In the genomic region with DNA sequence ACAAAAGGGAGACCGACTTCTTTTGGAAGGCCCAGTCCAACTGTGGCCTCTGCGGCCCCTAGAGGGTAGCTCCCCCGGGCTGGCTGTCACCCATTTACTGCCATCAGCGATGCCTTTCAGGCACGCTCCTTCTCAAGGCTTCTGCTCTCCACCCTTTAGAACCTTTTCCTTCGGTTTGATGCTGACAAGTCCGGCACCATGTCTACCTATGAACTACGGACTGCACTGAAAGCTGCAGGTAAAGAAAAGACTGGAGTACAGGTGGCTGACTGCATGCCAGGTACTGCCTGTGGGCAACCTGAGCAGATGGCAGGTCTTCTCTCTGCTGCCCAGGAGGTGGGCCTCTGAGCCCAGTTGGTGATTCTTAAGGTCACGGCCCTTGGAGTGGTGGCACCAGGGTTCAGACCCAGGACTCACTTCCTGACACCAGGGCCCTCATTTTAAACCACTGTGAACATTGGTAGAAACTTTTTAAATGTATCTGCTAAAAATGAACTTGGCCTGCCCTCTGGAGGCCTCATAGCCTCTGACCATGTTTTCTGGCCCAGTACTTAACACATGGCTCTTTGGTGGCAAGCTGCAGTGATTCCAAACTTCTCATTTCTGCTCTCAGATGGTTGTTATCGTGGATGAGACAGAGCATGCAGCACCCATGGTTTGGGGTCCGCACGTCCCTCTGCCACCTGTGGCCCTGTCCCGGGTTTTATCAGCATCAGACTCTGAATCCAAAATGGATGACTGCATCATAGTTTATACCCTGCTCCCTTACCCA, we compare ENCODE assay signal across 14 cellular contexts. TPM values are rescaled to one million over a fixed set of nuclear protein-coding genes. Genes with fewer than 3 reads are reported as not detected.
DNase-seq lines count a peak whose midpoint lies in the region; ATAC-seq, FAIRE-seq and TF ChIP-seq lines count a peak whose summit lies in the region.
"Had no signal": no experiment of that assay in that cellular context is flagged by ENCODE, and none has a peak within 500 bp of the region (broad histone marks: within the 10 kb centered on the region; RNA-seq: fewer than 3 reads in every experiment).

No MANE protein-coding gene starts in this region.

- no peaks in the 10 kb centered on the region for H3K36me3 ChIP-seq in K562 (ENCODE audit: control insufficient read depth, insufficient read depth, low read length)
- no peaks in the 10 kb centered on the region for H3K36me3 ChIP-seq in right lobe of liver
- no peaks in the 10 kb centered on the region for H3K36me3 ChIP-seq in psoas muscle (ENCODE audit: insufficient read depth in 1 of 2, low read depth in 1 of 2)

- TF ChIP-seq POLR2A in K562 (conservative IDR thresholded peaks at IDR 0.05) = no peak
- no peak for TF ChIP-seq POLR2A in right lobe of liver (IDR thresholded peaks at IDR 0.05)

- CTCF ChIA-PET in K562 (lab: Yijun Ruan, JAX; ENCODE audit: low intra/inter-chr PET ratio) = no interaction called here

- peak; percentile 9 to 67; a peak in 2 of 4 replicates for TF ChIP-seq RAD21 in K562 (CRISPR knock-in tag; conservative IDR thresholded peaks at IDR 0.05 in 1 of 2, IDR thresholded peaks at IDR 0.05 in 1 of 2)

- H2AFZ ChIP-seq in K562 (ENCODE audit: low read depth, low read length) = no peak overlapping the region

- no peaks in the 10 kb centered on the region for H3K4me1 Mint-ChIP-seq in activated CD4-positive, alpha-beta T cell treated with anti-CD3 and anti-CD28 coated beads, Interleukin-2, amount 10 ng/mL, durations not matched to agents 24 days and 14 days
- H3K4me1 Mint-ChIP-seq: activated CD8-positive, alpha-beta memory T cell treated with anti-CD3 and anti-CD28 coated beads, Interleukin-2, amount 10 ng/mL, durations not matched to agents 7 days and 5 days had no signal

- H3K4me3 Mint-ChIP-seq in activated CD4-positive, alpha-beta T cell treated with anti-CD3 and anti-CD28 coated beads, Interleukin-2, amount 10 ng/mL, durations not matched to agents 24 days and 14 days = no peak overlapping the region
- H3K4me3 Mint-ChIP-seq: activated CD8-positive, alpha-beta memory T cell treated with anti-CD3 and anti-CD28 coated beads, Interleukin-2, amount 10 ng/mL, durations not matched to agents 7 days and 5 days; nephron had no signal

- WGBS in K562 (ENCODE audit: insufficient coverage, low coverage, missing lambda C conversion rate) = under 1% methylated on average over 13 of the region's 13 CpGs
- WGBS in right lobe of liver (ENCODE audit: insufficient coverage, low coverage, low lambda C conversion rate, missing lambda C conversion rate) = 83% methylated on average over 9 of the region's 13 CpGs
- WGBS in psoas muscle, 3 donors = 88 to 95% (median 94%) methylated on average over 13 of the region's 13 CpGs

- no peak overlapping the region for H3K27ac ChIP-seq in K562 (ENCODE audit: extremely low read depth, low read depth, low read length)
- H3K27ac ChIP-seq in right lobe of liver = no peak overlapping the region
- H3K27ac ChIP-seq in psoas muscle = no peak overlapping the region

- H3K4me3 ChIP-seq in HFF-Myc (replicated peaks; ENCODE audit: low read depth, low read length) (no peak overlapping the region), K562 (no peak overlapping the region), right lobe of liver (no peak overlapping the region), psoas muscle (no peak overlapping the region)

- H3K79me2 ChIP-seq in K562 (ENCODE audit: control insufficient read depth, insufficient read depth, low read length) = no peaks in the 10 kb centered on the region

- H3K9me3 ChIP-seq in K562 (replicated peaks; ENCODE audit: control insufficient read depth, insufficient read depth, low read depth, low read length) (no peaks in the 10 kb centered on the region), right lobe of liver (no peaks in the 10 kb centered on the region), psoas muscle (no peaks in the 10 kb centered on the region)

- H3K27me3 Mint-ChIP-seq in activated CD4-positive, alpha-beta T cell treated with anti-CD3 and anti-CD28 coated beads, Interleukin-2, amount 10 ng/mL, durations not matched to agents 24 days and 14 days = peaks cover 5% of the 10 kb centered on the region

- TF ChIP-seq EP300 in K562 (IDR thresholded peaks at IDR 0.05; ENCODE audit: low read length) = no peak

- H3K27me3 ChIP-seq in K562 (ENCODE audit: control insufficient read depth in 2 of 2, insufficient read depth in 2 of 2, low read length in 2 of 2) (peaks cover 46 to 69% of the 10 kb centered on the region in 2 experiments), right lobe of liver (no peaks in the 10 kb centered on the region), psoas muscle (ENCODE audit: insufficient read depth in 3 of 3, low read length in 2 of 3) (no peaks in the 10 kb centered on the region)

- TF ChIP-seq CTCF in D721Med (IDR thresholded peaks at IDR 0.05; ENCODE audit: insufficient read depth, missing control alignments) (peak; percentile 16), HFF-Myc (IDR thresholded peaks at IDR 0.05; ENCODE audit: low read depth, low read length, missing control alignments) (peak; percentile 6), K562 (IDR thresholded peaks at IDR 0.05 in 2 of 3, conservative IDR thresholded peaks at IDR 0.05 in 1 of 3; ENCODE audit: insufficient read depth in 2 of 3, low read depth in 1 of 3, low read length in 3 of 3) (peak; percentile 39 to 54 (median 42); a peak in 4 of 6 replicates), right lobe of liver (IDR thresholded peaks at IDR 0.05) (peak in 3 of 4 donors; percentile 10 to 25 (median 17)), psoas muscle (IDR thresholded peaks at IDR 0.05) (no peak)

- H3K4me1 ChIP-seq in K562 (replicated peaks in 1 of 2; ENCODE audit: control insufficient read depth in 2 of 2, insufficient read depth in 2 of 2, low read length in 2 of 2) (no peaks in the 10 kb centered on the region), right lobe of liver (no peaks in the 10 kb centered on the region), psoas muscle (no peaks in the 10 kb centered on the region)

- ATAC-seq in K562 (peak; percentile 41; the same call in 2 of the 3 replicates), right lobe of liver (peak in 3 of 4 donors; percentile 37 to 51 (median 46)), HG02759 (IDR thresholded peaks at IDR 0.05; ENCODE audit: unreplicated experiment) (no peak), psoas muscle (no peak)
- ATAC-seq: activated CD8-positive, alpha-beta memory T cell treated with anti-CD3 and anti-CD28 coated beads, Interleukin-2, amount 10 ng/mL, durations not matched to agents 7 days and 5 days had no signal

- POLR2A ChIA-PET in K562 (lab: Yijun Ruan, JAX) = interaction anchor here (0.7 kb wide), 1 partner anchor 8 kb away, joined by 3 read pairs; no protein-coding TSS in a partner anchor

- H3K27ac Mint-ChIP-seq in activated CD4-positive, alpha-beta T cell treated with anti-CD3 and anti-CD28 coated beads, Interleukin-2, amount 10 ng/mL, durations not matched to agents 24 days and 14 days = no peak overlapping the region
- H3K27ac Mint-ChIP-seq: activated CD8-positive, alpha-beta memory T cell treated with anti-CD3 and anti-CD28 coated beads, Interleukin-2, amount 10 ng/mL, durations not matched to agents 7 days and 5 days had no signal

- intact Hi-C loops in K562 (cut with micrococcal nuclease) (loop anchor here (10.0 kb wide), 1 partner anchor 222 kb away; no protein-coding TSS in a partner anchor), right lobe of liver (cut with DNase I) (no loop called here), psoas muscle (cut with DNase I) (no loop called here)
- intact Hi-C loops in activated CD4-positive, alpha-beta T cell treated with anti-CD3 and anti-CD28 coated beads, Interleukin-2, amount 10 ng/mL, durations not matched to agents 24 days and 14 days (cut with micrococcal nuclease) = no loop called here

- in situ Hi-C loops in K562 (cut with MboI) = no loop called here

- H3K4me2 ChIP-seq in K562 (ENCODE audit: insufficient read depth, low read length) = no peak overlapping the region

- DNase-seq in D721Med (ENCODE audit: insufficient read length, low spot score) (no peak), HFF-Myc (ENCODE audit: extremely low read depth, low read depth) (no peak), K562 (ENCODE audit: extremely low read depth in 1 of 4, low spot score in 3 of 4) (peak in 1 of 4 experiments; percentile 17), right lobe of liver (no peak), psoas muscle (no peak)
- DNase-seq in activated CD4-positive, alpha-beta T cell treated with anti-CD3 and anti-CD28 coated beads, Interleukin-2, amount 10 ng/mL, durations not matched to agents 24 days and 14 days = no peak
- DNase-seq: activated CD8-positive, alpha-beta memory T cell treated with anti-CD3 and anti-CD28 coated beads, Interleukin-2, amount 10 ng/mL, durations not matched to agents 7 days and 5 days; DMS153; NCI-H187 had no signal

- H3K9me3 Mint-ChIP-seq in activated CD4-positive, alpha-beta T cell treated with anti-CD3 and anti-CD28 coated beads, Interleukin-2, amount 10 ng/mL, durations not matched to agents 24 days and 14 days = no peaks in the 10 kb centered on the region
- H3K9me3 Mint-ChIP-seq: nephron had no signal

- H3K9ac ChIP-seq in K562 (ENCODE audit: insufficient read depth in 1 of 2, low read depth in 2 of 2, low read length in 2 of 2) = no peak overlapping the region

- BruUV-seq in K562 (replicated peaks; lab: Mats Ljungman, UMichigan) = no TSS peak

- H3K9me1 ChIP-seq in K562 (ENCODE audit: control insufficient read depth, insufficient read depth, low read length) = no peaks in the 10 kb centered on the region

- H4K20me1 ChIP-seq in K562 (replicated peaks; ENCODE audit: control insufficient read depth, insufficient read depth, low read length) = no peaks in the 10 kb centered on the region

- no peaks in the 10 kb centered on the region for H3K36me3 Mint-ChIP-seq in activated CD4-positive, alpha-beta T cell treated with anti-CD3 and anti-CD28 coated beads, Interleukin-2, amount 10 ng/mL, durations not matched to agents 24 days and 14 days (ENCODE audit: low read depth)
- H3K36me3 Mint-ChIP-seq: activated CD8-positive, alpha-beta memory T cell treated with anti-CD3 and anti-CD28 coated beads, Interleukin-2, amount 10 ng/mL, durations not matched to agents 7 days and 5 days had no signal

- FAIRE-seq in D721Med (lab: Jason Lieb, UNC) = no peak
- no peak for FAIRE-seq in K562 (lab: Jason Lieb, UNC)
- FAIRE-seq: endothelial cell of umbilical vein, islet of Langerhans had no signal

RNA-seq across cellular contexts. Expression of gene CAPN9, which starts 45.7 kb away (rescaled TPM):
- not detected in 2 replicates for total RNA-seq in K562 (2011; cell fraction: chromatin; rRNA removed; ENCODE audit: low replicate concordance)
- not detected in 2 replicates for total RNA-seq in K562 (2011; cell fraction: nucleolus; rRNA removed)
- total RNA-seq in K562 (2011; cell fraction: nucleoplasm; rRNA removed) = not detected in 2 replicates
- total RNA-seq in K562 (2014; rRNA removed) (not detected in 2 replicates), K562 (2014; rRNA removed; fragmentation: Illumina TruSeq; extraction: Trizol) (not detected in 2 replicates), K562 (2015; rRNA removed; fragmentation: Illumina TruSeq; extraction: Trizol) (not detected in 2 replicates), K562 (2021) (not detected in 2 replicates), right lobe of liver (not detected), psoas muscle (not detected)
- polyA plus RNA-seq in K562 (2011; rRNA removed) (not detected in 2 replicates), K562 (2014; fragmentation: Illumina TruSeq; extraction: Trizol) (not detected in 2 replicates), K562 (2014; fragmentation: Nextera tagmentation; extraction: Ambion mirVana) (not detected), K562 (2014; rRNA removed) (not detected in 2 replicates), psoas muscle (under 1 TPM in 1 of 3 donors, not detected in 2; 0.03 TPM)
- polyA plus RNA-seq in K562 (2011; cell fraction: cytosol; rRNA removed) = not detected in 2 replicates
- polyA plus RNA-seq in K562 (2011; cell fraction: nucleus; rRNA removed) = not detected in 2 replicates
- polyA plus RNA-seq in K562 (2012) = not detected in 2 replicates
- polyA minus RNA-seq in K562 (2011; rRNA and poly(A)+ RNA removed) = not detected in 2 replicates
- not detected in 2 replicates for polyA minus RNA-seq in K562 (2011; cell fraction: cytosol; rRNA and poly(A)+ RNA removed)
- not detected in 2 replicates for polyA minus RNA-seq in K562 (2011; cell fraction: nucleus; rRNA and poly(A)+ RNA removed)
- not detected in 2 replicates for total RNA-seq in activated CD4-positive, alpha-beta T cell treated with anti-CD3 and anti-CD28 coated beads, Interleukin-2, amount 10 ng/mL, durations not matched to agents 24 days and 14 days
- total RNA-seq: activated CD8-positive, alpha-beta memory T cell treated with anti-CD3 and anti-CD28 coated beads, Interleukin-2, amount 10 ng/mL, durations not matched to agents 7 days and 5 days; endothelial cell of umbilical vein; HT1080 had no signal
- polyA plus RNA-seq: endothelial cell of umbilical vein had no signal

Comparison
In these comparisons a context has a peak if more than half of its experiments do, and no peak if none do; other contexts are left out.
1. ATAC-seq: peak in K562 (single experiment) and right lobe of liver (3 of 4); none in HG02759 (single experiment) and psoas muscle (0 of 4).